ENCODE assay signal across 1 cellular context in the genomic region with DNA sequence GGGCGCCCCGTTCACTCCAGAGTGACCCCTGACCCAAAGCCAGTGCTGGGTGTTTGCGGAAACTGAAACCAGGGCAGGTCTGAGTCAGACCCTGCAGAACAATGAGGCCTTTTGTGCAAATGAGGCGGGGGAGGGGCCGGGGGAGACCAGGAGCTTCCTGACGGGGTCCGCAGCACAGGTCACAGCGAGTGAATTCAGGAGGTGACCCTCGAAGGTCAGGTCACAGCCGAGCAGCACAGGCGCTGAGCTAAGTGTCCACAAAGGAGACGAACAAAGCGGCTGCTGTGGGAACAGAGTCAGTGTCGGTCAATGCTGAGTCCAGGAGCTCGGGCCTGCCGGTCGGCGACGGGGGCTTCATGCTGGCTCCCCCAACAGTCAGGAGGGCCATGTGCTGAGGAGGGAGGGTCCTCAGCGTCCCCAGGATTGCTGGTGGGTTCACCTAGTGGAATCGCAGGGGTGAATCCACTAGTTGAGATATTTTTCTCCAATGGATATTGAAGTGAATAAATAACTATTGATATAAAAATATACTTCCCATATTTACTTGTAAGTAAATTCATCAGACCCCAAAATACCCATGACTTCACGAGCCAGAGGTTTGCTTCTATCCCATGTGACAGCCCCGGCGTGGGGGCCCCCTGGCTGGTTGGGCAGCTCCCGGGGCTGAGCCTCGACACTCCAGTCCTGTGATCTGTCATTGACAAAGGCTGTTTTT.
A peak's percentile ranks its signal among the peaks of the same experiment; 100 is the strongest.
TF ChIP-seq lines count a peak whose summit lies in the region.

No MANE protein-coding gene starts in this region.

TF ChIP-seq in HepG2, 621 proteins besides CTCF, POLR2A, EP300 and RAD21 (continued from another document and continues in another):
- TF ChIP-seq, protein P1, sequence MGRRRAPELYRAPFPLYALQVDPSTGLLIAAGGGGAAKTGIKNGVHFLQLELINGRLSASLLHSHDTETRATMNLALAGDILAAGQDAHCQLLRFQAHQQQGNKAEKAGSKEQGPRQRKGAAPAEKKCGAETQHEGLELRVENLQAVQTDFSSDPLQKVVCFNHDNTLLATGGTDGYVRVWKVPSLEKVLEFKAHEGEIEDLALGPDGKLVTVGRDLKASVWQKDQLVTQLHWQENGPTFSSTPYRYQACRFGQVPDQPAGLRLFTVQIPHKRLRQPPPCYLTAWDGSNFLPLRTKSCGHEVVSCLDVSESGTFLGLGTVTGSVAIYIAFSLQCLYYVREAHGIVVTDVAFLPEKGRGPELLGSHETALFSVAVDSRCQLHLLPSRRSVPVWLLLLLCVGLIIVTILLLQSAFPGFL (CRISPR knock-in tag; IDR thresholded peaks at IDR 0.05) = no peak
- TF ChIP-seq ZFP62 (CRISPR knock-in tag; IDR thresholded peaks at IDR 0.05) (no peak), ZFP37 (CRISPR knock-in tag; IDR thresholded peaks at IDR 0.05; ENCODE audit: borderline replicate concordance) (peak; percentile 81; the same call in 1 of the 2 replicates), SIN3A (IDR thresholded peaks at IDR 0.05; ENCODE audit: borderline replicate concordance, low read depth, low read length) (peak; percentile 24; the same call in 1 of the 2 replicates), ATM (IDR thresholded peaks at IDR 0.05; ENCODE audit: borderline replicate concordance) (no peak), POLR2G (IDR thresholded peaks at IDR 0.05; ENCODE audit: low read depth, low read length) (peak; percentile 79), CBX1 (IDR thresholded peaks at IDR 0.05; ENCODE audit: low read depth) (peak; percentile 64), HOXD1 (CRISPR knock-in tag; IDR thresholded peaks at IDR 0.05) (peak; percentile 83; the same call in 1 of the 2 replicates), TAF1 (CRISPR knock-in tag; IDR thresholded peaks at IDR 0.05) (peak; percentile 69), GABPA (IDR thresholded peaks at IDR 0.05; ENCODE audit: low read depth, low read length) (no peak), GABPA (CRISPR knock-in tag; IDR thresholded peaks at IDR 0.05; ENCODE audit: low read depth) (peak; percentile 67), ZNF674 (CRISPR knock-in tag; IDR thresholded peaks at IDR 0.05; ENCODE audit: low read depth) (no peak), ZFP90 (CRISPR knock-in tag; IDR thresholded peaks at IDR 0.05; ENCODE audit: borderline replicate concordance) (peak; percentile 91), ZNF598 (CRISPR knock-in tag; IDR thresholded peaks at IDR 0.05; ENCODE audit: borderline replicate concordance) (peak; percentile 61; the same call in 1 of the 2 replicates), ZNF143 (CRISPR knock-in tag; IDR thresholded peaks at IDR 0.05) (no peak; the same call in 1 of the 2 replicates), HCFC1 (IDR thresholded peaks at IDR 0.05; ENCODE audit: low read depth, low read length) (no peak), ZFAT (CRISPR knock-in tag; conservative IDR thresholded peaks at IDR 0.05) (no peak), FLYWCH1 (CRISPR knock-in tag; IDR thresholded peaks at IDR 0.05) (no peak), CCAR2 (optimal IDR thresholded peaks at IDR 0.05; ENCODE audit: low read depth, low read length) (no peak), SMARCE1 (IDR thresholded peaks at IDR 0.05; ENCODE audit: borderline replicate concordance) (no peak), JUNB (CRISPR knock-in tag; IDR thresholded peaks at IDR 0.05; ENCODE audit: borderline replicate concordance) (peak; percentile 92), MLLT10 (CRISPR knock-in tag; IDR thresholded peaks at IDR 0.05) (no peak), GABPB1 (CRISPR knock-in tag; IDR thresholded peaks at IDR 0.05) (peak; percentile 76), ZFP82 (CRISPR knock-in tag; IDR thresholded peaks at IDR 0.05; ENCODE audit: borderline replicate concordance) (no peak), ZNF207 (IDR thresholded peaks at IDR 0.05; ENCODE audit: borderline replicate concordance) (no peak), AGO2 (optimal IDR thresholded peaks at IDR 0.05; ENCODE audit: low read depth, low read length) (no peak)
- TF ChIP-seq, protein P2, sequence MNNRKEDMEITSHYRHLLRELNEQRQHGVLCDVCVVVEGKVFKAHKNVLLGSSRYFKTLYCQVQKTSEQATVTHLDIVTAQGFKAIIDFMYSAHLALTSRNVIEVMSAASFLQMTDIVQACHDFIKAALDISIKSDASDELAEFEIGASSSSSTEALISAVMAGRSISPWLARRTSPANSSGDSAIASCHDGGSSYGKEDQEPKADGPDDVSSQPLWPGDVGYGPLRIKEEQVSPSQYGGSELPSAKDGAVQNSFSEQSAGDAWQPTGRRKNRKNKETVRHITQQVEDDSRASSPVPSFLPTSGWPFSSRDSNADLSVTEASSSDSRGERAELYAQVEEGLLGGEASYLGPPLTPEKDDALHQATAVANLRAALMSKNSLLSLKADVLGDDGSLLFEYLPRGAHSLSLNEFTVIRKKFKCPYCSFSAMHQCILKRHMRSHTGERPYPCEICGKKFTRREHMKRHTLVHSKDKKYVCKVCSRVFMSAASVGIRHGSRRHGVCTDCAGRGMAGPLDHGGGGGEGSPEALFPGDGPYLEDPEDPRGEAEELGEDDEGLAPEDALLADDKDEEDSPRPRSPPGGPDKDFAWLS (CRISPR knock-in tag; IDR thresholded peaks at IDR 0.05; ENCODE audit: borderline replicate concordance) = peak; percentile 85; the same call in 1 of the 2 replicates
- TF ChIP-seq, protein P3, sequence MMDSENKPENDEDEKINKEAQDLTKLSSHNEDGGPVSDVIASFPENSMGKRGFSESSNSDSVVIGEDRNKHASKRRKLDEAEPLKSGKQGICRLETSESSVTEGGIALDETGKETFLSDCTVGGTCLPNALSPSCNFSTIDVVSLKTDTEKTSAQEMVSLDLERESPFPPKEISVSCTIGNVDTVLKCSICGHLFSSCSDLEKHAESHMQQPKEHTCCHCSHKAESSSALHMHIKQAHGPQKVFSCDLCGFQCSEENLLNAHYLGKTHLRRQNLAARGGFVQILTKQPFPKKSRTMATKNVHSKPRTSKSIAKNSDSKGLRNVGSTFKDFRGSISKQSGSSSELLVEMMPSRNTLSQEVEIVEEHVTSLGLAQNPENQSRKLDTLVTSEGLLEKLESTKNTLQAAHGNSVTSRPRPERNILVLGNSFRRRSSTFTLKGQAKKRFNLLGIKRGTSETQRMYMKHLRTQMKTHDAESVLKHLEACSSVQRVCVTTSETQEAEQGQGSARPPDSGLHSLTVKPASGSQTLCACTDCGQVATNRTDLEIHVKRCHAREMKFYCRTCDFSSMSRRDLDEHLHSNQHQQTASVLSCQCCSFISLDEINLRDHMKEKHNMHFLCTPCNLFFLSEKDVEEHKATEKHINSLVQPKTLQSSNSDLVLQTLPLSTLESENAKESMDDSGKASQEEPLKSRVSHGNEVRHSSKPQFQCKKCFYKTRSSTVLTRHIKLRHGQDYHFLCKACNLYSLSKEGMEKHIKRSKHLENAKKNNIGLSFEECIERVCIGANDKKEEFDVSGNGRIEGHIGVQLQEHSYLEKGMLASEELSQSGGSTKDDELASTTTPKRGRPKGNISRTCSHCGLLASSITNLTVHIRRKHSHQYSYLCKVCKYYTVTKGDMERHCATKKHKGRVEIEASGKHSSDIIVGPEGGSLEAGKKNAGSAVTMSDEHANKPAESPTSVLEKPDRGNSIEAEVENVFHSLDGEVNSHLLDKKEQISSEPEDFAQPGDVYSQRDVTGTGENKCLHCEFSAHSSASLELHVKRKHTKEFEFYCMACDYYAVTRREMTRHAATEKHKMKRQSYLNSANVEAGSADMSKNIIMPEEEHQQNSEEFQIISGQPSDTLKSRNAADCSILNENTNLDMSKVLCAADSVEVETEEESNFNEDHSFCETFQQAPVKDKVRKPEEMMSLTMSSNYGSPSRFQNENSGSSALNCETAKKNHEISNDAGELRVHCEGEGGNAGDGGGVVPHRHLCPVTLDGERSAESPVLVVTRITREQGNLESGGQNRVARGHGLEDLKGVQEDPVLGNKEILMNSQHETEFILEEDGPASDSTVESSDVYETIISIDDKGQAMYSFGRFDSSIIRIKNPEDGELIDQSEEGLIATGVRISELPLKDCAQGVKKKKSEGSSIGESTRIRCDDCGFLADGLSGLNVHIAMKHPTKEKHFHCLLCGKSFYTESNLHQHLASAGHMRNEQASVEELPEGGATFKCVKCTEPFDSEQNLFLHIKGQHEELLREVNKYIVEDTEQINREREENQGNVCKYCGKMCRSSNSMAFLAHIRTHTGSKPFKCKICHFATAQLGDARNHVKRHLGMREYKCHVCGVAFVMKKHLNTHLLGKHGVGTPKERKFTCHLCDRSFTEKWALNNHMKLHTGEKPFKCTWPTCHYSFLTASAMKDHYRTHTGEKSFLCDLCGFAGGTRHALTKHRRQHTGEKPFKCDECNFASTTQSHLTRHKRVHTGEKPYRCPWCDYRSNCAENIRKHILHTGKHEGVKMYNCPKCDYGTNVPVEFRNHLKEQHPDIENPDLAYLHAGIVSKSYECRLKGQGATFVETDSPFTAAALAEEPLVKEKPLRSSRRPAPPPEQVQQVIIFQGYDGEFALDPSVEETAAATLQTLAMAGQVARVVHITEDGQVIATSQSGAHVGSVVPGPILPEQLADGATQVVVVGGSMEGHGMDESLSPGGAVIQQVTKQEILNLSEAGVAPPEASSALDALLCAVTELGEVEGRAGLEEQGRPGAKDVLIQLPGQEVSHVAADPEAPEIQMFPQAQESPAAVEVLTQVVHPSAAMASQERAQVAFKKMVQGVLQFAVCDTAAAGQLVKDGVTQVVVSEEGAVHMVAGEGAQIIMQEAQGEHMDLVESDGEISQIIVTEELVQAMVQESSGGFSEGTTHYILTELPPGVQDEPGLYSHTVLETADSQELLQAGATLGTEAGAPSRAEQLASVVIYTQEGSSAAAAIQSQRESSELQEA (CRISPR knock-in tag; IDR thresholded peaks at IDR 0.05; ENCODE audit: not compliant biosample characterization) = no peak
- TF ChIP-seq, protein P4, sequence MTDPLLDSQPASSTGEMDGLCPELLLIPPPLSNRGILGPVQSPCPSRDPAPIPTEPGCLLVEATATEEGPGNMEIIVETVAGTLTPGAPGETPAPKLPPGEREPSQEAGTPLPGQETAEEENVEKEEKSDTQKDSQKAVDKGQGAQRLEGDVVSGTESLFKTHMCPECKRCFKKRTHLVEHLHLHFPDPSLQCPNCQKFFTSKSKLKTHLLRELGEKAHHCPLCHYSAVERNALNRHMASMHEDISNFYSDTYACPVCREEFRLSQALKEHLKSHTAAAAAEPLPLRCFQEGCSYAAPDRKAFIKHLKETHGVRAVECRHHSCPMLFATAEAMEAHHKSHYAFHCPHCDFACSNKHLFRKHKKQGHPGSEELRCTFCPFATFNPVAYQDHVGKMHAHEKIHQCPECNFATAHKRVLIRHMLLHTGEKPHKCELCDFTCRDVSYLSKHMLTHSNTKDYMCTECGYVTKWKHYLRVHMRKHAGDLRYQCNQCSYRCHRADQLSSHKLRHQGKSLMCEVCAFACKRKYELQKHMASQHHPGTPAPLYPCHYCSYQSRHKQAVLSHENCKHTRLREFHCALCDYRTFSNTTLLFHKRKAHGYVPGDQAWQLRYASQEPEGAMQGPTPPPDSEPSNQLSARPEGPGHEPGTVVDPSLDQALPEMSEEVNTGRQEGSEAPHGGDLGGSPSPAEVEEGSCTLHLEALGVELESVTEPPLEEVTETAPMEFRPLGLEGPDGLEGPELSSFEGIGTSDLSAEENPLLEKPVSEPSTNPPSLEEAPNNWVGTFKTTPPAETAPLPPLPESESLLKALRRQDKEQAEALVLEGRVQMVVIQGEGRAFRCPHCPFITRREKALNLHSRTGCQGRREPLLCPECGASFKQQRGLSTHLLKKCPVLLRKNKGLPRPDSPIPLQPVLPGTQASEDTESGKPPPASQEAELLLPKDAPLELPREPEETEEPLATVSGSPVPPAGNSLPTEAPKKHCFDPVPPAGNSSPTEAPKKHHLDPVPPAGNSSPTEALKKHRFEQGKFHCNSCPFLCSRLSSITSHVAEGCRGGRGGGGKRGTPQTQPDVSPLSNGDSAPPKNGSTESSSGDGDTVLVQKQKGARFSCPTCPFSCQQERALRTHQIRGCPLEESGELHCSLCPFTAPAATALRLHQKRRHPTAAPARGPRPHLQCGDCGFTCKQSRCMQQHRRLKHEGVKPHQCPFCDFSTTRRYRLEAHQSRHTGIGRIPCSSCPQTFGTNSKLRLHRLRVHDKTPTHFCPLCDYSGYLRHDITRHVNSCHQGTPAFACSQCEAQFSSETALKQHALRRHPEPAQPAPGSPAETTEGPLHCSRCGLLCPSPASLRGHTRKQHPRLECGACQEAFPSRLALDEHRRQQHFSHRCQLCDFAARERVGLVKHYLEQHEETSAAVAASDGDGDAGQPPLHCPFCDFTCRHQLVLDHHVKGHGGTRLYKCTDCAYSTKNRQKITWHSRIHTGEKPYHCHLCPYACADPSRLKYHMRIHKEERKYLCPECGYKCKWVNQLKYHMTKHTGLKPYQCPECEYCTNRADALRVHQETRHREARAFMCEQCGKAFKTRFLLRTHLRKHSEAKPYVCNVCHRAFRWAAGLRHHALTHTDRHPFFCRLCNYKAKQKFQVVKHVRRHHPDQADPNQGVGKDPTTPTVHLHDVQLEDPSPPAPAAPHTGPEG (CRISPR knock-in tag; IDR thresholded peaks at IDR 0.05) = peak; percentile 85
- TF ChIP-seq, protein P5, sequence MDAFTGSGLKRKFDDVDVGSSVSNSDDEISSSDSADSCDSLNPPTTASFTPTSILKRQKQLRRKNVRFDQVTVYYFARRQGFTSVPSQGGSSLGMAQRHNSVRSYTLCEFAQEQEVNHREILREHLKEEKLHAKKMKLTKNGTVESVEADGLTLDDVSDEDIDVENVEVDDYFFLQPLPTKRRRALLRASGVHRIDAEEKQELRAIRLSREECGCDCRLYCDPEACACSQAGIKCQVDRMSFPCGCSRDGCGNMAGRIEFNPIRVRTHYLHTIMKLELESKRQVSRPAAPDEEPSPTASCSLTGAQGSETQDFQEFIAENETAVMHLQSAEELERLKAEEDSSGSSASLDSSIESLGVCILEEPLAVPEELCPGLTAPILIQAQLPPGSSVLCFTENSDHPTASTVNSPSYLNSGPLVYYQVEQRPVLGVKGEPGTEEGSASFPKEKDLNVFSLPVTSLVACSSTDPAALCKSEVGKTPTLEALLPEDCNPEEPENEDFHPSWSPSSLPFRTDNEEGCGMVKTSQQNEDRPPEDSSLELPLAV (CRISPR knock-in tag; conservative IDR thresholded peaks at IDR 0.05; ENCODE audit: low read depth) = no peak
- TF ChIP-seq, protein P6, sequence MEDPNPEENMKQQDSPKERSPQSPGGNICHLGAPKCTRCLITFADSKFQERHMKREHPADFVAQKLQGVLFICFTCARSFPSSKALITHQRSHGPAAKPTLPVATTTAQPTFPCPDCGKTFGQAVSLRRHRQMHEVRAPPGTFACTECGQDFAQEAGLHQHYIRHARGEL (CRISPR knock-in tag; IDR thresholded peaks at IDR 0.05) = no peak
- TF ChIP-seq, protein P7, sequence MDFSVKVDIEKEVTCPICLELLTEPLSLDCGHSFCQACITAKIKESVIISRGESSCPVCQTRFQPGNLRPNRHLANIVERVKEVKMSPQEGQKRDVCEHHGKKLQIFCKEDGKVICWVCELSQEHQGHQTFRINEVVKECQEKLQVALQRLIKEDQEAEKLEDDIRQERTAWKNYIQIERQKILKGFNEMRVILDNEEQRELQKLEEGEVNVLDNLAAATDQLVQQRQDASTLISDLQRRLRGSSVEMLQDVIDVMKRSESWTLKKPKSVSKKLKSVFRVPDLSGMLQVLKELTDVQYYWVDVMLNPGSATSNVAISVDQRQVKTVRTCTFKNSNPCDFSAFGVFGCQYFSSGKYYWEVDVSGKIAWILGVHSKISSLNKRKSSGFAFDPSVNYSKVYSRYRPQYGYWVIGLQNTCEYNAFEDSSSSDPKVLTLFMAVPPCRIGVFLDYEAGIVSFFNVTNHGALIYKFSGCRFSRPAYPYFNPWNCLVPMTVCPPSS (IDR thresholded peaks at IDR 0.05) = no peak
- TF ChIP-seq, protein P8, sequence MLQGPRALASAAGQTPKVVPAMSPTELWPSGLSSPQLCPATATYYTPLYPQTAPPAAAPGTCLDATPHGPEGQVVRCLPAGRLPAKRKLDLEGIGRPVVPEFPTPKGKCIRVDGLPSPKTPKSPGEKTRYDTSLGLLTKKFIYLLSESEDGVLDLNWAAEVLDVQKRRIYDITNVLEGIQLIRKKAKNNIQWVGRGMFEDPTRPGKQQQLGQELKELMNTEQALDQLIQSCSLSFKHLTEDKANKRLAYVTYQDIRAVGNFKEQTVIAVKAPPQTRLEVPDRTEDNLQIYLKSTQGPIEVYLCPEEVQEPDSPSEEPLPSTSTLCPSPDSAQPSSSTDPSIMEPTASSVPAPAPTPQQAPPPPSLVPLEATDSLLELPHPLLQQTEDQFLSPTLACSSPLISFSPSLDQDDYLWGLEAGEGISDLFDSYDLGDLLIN (CRISPR knock-in tag; IDR thresholded peaks at IDR 0.05; ENCODE audit: borderline replicate concordance) = peak; percentile 43; the same call in 1 of the 2 replicates
